8 cellular contexts compared by ENCODE assay signal in genomic region chr2:55231546-55232083, GRCh38. TPM values are rescaled to one million over a fixed set of nuclear protein-coding genes. Genes with fewer than 3 reads are reported as not detected.
DNase-seq lines count a peak whose midpoint lies in the region; ATAC-seq and TF ChIP-seq lines count a peak whose summit lies in the region.

No MANE protein-coding gene starts in this region.

- H3K4me3 ChIP-seq in HUES6 (ENCODE audit: low read depth, low read length) (peak overlapping the region; percentile 84), adipocyte (ENCODE audit: low read length) (peak overlapping the region; percentile 100)

- peaks cover 8% of the 10 kb centered on the region for H3K4me1 ChIP-seq in HUES6 (ENCODE audit: control insufficient read depth, insufficient read depth, low read length)
- H3K4me1 ChIP-seq in adipocyte (ENCODE audit: control insufficient read depth, insufficient read depth, low read length) = peaks cover 25% of the 10 kb centered on the region

- H3K9me3 Mint-ChIP-seq in immature natural killer cell = no peaks in the 10 kb centered on the region
- H3K9me3 Mint-ChIP-seq in stimulated activated naive CD8-positive, alpha-beta T cell treated with anti-CD3 and anti-CD28 coated beads, Interleukin-15, amount 100 ng/mL, for 72 hours = peaks cover 0 to 8% of the 10 kb centered on the region in 2 donors

- peaks cover 49 to 77% of the 10 kb centered on the region in 2 donors for H3K4me1 Mint-ChIP-seq in immature natural killer cell
- peaks cover 64% of the 10 kb centered on the region for H3K4me1 Mint-ChIP-seq in stimulated activated naive CD8-positive, alpha-beta T cell treated with anti-CD3 and anti-CD28 coated beads, Interleukin-15, amount 100 ng/mL, for 72 hours

- no peak for ATAC-seq in stimulated activated naive CD8-positive, alpha-beta T cell treated with anti-CD3 and anti-CD28 coated beads, Interleukin-15, amount 100 ng/mL, for 72 hours

- H3K9me3 ChIP-seq in HUES6 (ENCODE audit: control insufficient read depth, insufficient read depth, low read depth, low read length) (no peaks in the 10 kb centered on the region), adipocyte (ENCODE audit: control insufficient read depth, low read length) (no peaks in the 10 kb centered on the region)

- H3K27ac ChIP-seq in HUES6 (ENCODE audit: low read depth, low read length) = peak overlapping the region; percentile 99

- peak overlapping the region; percentile 93 to 100 (median 99) for H3K27ac Mint-ChIP-seq in immature natural killer cell
- peak overlapping the region; percentile 99 for H3K27ac Mint-ChIP-seq in stimulated activated naive CD8-positive, alpha-beta T cell treated with anti-CD3 and anti-CD28 coated beads, Interleukin-15, amount 100 ng/mL, for 72 hours

- TF ChIP-seq CTCF in GM20000 (IDR thresholded peaks at IDR 0.05; ENCODE audit: extremely low read depth, missing control alignments) (no peak), GM10248 (IDR thresholded peaks at IDR 0.05; ENCODE audit: control extremely low read depth, extremely low read depth, low read depth, missing control alignments) (no peak)

- H3K27me3 ChIP-seq in HUES6 (ENCODE audit: control insufficient read depth, insufficient read depth, low read length) = no peaks in the 10 kb centered on the region
- H3K27me3 ChIP-seq in adipocyte (replicated peaks; ENCODE audit: control insufficient read depth, insufficient read depth, low read length) = no peaks in the 10 kb centered on the region

- H3K36me3 Mint-ChIP-seq in immature natural killer cell = peaks cover 0 to 12% (median 4%) of the 10 kb centered on the region in 3 donors

- H3K9ac ChIP-seq in HUES6 (ENCODE audit: low read length) (peak overlapping the region; percentile 98), adipocyte (ENCODE audit: low read length) (peak overlapping the region; percentile 100)

- DNase-seq in Daoy (ENCODE audit: low read depth) (peak; percentile 15), adipocyte (ENCODE audit: low read depth) (peak; percentile 67), immature natural killer cell (no peak), GM20000 (ENCODE audit: low spot score) (no peak), GM10248 (ENCODE audit: extremely low spot score) (no peak)
- no peak for DNase-seq in stimulated activated naive CD8-positive, alpha-beta T cell treated with anti-CD3 and anti-CD28 coated beads, Interleukin-15, amount 100 ng/mL, for 72 hours
- DNase-seq in activated CD4-positive, alpha-beta T cell treated with anti-CD3 and anti-CD28 coated beads for 48 hours = no peak

- CTCF ChIA-PET in GM10248 (lab: Yijun Ruan, JAX) = interaction anchor here (1.8 kb wide), 1 partner anchor 8 kb away, joined by 3 read pairs; no protein-coding TSS in a partner anchor

- POLR2A ChIA-PET in GM10248 (lab: Yijun Ruan, JAX) = no interaction called here

- peaks cover 13 to 20% (median 16%) of the 10 kb centered on the region in 3 donors for H3K27me3 Mint-ChIP-seq in immature natural killer cell (ENCODE audit: low read depth in 3 of 3)
- H3K27me3 Mint-ChIP-seq in stimulated activated naive CD8-positive, alpha-beta T cell treated with anti-CD3 and anti-CD28 coated beads, Interleukin-15, amount 100 ng/mL, for 72 hours = no peaks in the 10 kb centered on the region

- peak overlapping the region; percentile 98 to 100 (median 100) for H3K4me3 Mint-ChIP-seq in immature natural killer cell
- peak overlapping the region; percentile 96 to 98 for H3K4me3 Mint-ChIP-seq in stimulated activated naive CD8-positive, alpha-beta T cell treated with anti-CD3 and anti-CD28 coated beads, Interleukin-15, amount 100 ng/mL, for 72 hours

- H3K36me3 ChIP-seq in HUES6 (ENCODE audit: control insufficient read depth, insufficient read depth, low read length) = peaks cover 41% of the 10 kb centered on the region
- peaks cover 29% of the 10 kb centered on the region for H3K36me3 ChIP-seq in adipocyte (ENCODE audit: control insufficient read depth, insufficient read depth, low read length, severe bottlenecking)

RNA-seq across cellular contexts. Expression of gene CLHC1, which starts 0.5 kb away (rescaled TPM):
- total RNA-seq in Daoy (2014; rRNA removed; shearing (Covaris generic)) = 3.6 and 7.0 TPM in 2 replicates
- 1 to 10 TPM in 2 of 3 donors, not detected in 1; 2.0 to 2.9 TPM for polyA plus RNA-seq in immature natural killer cell

RNA-seq across cellular contexts. Expression of gene RPS27A, which starts 0.9 kb away (rescaled TPM):
- total RNA-seq in Daoy (2014; rRNA removed; shearing (Covaris generic)) = 2,172 and 3,065 TPM in 2 replicates
- 1,000 to 10,000 TPM; 1,176 to 2,389 (median 1,755) TPM for polyA plus RNA-seq in immature natural killer cell

RNA-seq across cellular contexts. Expression of gene MTIF2, which starts 37.4 kb away (rescaled TPM):
- total RNA-seq in Daoy (2014; rRNA removed; shearing (Covaris generic)) = 54.1 and 68.4 TPM in 2 replicates
- polyA plus RNA-seq in immature natural killer cell = 10 to 100 TPM in 2 of 3 donors, 1 to 10 TPM in 1; 5.2 to 17.7 (median 10.6) TPM

Comparison
In these comparisons a context has a peak if more than half of its experiments do, and no peak if none do; other contexts are left out.
1. DNase-seq: peak in Daoy (single experiment) and adipocyte (single experiment); none in immature natural killer cell (0 of 3), stimulated activated naive CD8-positive, alpha-beta T cell treated with anti-CD3 and anti-CD28 coated beads, Interleukin-15, amount 100 ng/mL, for 72 hours (0 of 2), GM20000 (single experiment), activated CD4-positive, alpha-beta T cell treated with anti-CD3 and anti-CD28 coated beads for 48 hours (single experiment) and GM10248 (single experiment).